ENCODE assay signal across 2 cellular contexts in genomic region chr9:75142208-75142607, GRCh38.
TF ChIP-seq lines count a peak whose summit lies in the region.

No MANE protein-coding gene starts in this region.

TF ChIP-seq in HepG2, 621 proteins besides CTCF, POLR2A, EP300 and RAD21:
- TF ChIP-seq ETS1 (CRISPR knock-in tag; IDR thresholded peaks at IDR 0.05) (no peak), ATF4 (CRISPR knock-in tag; IDR thresholded peaks at IDR 0.05) (no peak), MTA1 (CRISPR knock-in tag; IDR thresholded peaks at IDR 0.05; ENCODE audit: borderline replicate concordance) (no peak), NRL (CRISPR knock-in tag; IDR thresholded peaks at IDR 0.05; ENCODE audit: borderline replicate concordance) (no peak), STAT6 (CRISPR knock-in tag; IDR thresholded peaks at IDR 0.05; ENCODE audit: borderline replicate concordance) (no peak), GATAD1 (CRISPR knock-in tag; IDR thresholded peaks at IDR 0.05) (no peak), ZBTB21 (CRISPR knock-in tag; IDR thresholded peaks at IDR 0.05) (no peak)

TF ChIP-seq in GM12878, 131 proteins besides CTCF, POLR2A, EP300 and RAD21:
- TF ChIP-seq ZNF274 (IDR thresholded peaks at IDR 0.05; ENCODE audit: insufficient read depth, insufficient read length) (no peak), ZNF207 (IDR thresholded peaks at IDR 0.05; ENCODE audit: borderline replicate concordance) (no peak), NR2C2 (IDR thresholded peaks at IDR 0.05; ENCODE audit: borderline replicate concordance, control insufficient read depth, insufficient read length, low read depth) (no peak), SUPT20H (IDR thresholded peaks at IDR 0.05; ENCODE audit: borderline replicate concordance, control insufficient read depth, low read depth, low read length) (no peak), SMC3 (IDR thresholded peaks at IDR 0.05; ENCODE audit: borderline replicate concordance, low read length) (no peak), ZNF384 (IDR thresholded peaks at IDR 0.05; ENCODE audit: borderline replicate concordance, low read depth, low read length) (no peak), BCLAF1 (IDR thresholded peaks at IDR 0.05) (no peak), ZNF217 (IDR thresholded peaks at IDR 0.05) (no peak), POLR2AphosphoS2 (IDR thresholded peaks at IDR 0.05; ENCODE audit: low read depth, low read length) (no peak)
TF ChIP-seq in GM12878: peak in this region for 0.
